In the genomic region with DNA sequence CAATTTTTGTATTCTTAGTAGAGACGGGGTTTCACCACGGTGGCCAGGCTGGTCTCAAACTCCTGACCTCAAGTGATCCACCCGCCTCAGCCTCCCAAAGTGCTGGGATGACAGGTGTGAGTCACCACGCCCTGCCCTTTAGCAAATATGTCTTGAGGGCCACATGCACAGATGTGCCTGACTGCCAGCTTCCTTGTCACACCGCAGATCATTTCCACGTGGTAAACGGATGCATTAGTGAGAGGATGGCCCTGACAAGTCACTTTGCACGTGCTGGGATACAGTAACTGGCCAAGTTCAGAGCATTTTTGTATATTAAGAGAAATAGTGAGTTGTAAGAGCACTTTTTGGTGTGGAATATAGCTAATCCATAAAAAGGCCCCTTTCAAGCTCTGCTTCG, we compare ENCODE assay signal across 30 cellular contexts. TPM values are rescaled to one million over a fixed set of nuclear protein-coding genes. Genes with fewer than 3 reads are reported as not detected.
"Had no signal": no experiment of that assay in that cellular context is flagged by ENCODE, and none has a peak within 500 bp of the region (broad histone marks: within the 10 kb centered on the region; RNA-seq: fewer than 3 reads in every experiment).

No MANE protein-coding gene starts in this region.

- H3K9me3 ChIP-seq: esophagus muscularis mucosa, gastroesophageal sphincter, heart left ventricle, left lung, ovary, psoas muscle, suprapubic skin, transverse colon, vagina had no signal

- H3K4me3 ChIP-seq: dorsolateral prefrontal cortex, esophagus muscularis mucosa, gastroesophageal sphincter, heart left ventricle, hepatocyte, left lung, ovary, psoas muscle, suprapubic skin, transverse colon, vagina had no signal

- H3K27ac ChIP-seq: dorsolateral prefrontal cortex, epithelial cell of prostate, esophagus muscularis mucosa, foreskin keratinocyte, gastroesophageal sphincter, heart left ventricle, hepatocyte, ovary, psoas muscle, suprapubic skin, transverse colon, vagina had no signal

- H3K4me1 ChIP-seq: psoas muscle had no signal

- ATAC-seq: foreskin keratinocyte; gastroesophageal sphincter; heart left ventricle; left cardiac atrium; left lung; naive thymus-derived CD8-positive, alpha-beta T cell; psoas muscle; right cardiac atrium; stimulated activated naive CD8-positive, alpha-beta T cell treated with anti-CD3 and anti-CD28 coated beads, Interleukin-15, amount 100 ng/mL, for 72 hours had no signal

- DNase-seq: dorsolateral prefrontal cortex; effector CD4-positive, alpha-beta T cell; foreskin keratinocyte; heart left ventricle; left cardiac atrium; left lung; mesenchymal stem cell; naive thymus-derived CD8-positive, alpha-beta T cell; nephron progenitor cell; occipital lobe; ovary; psoas muscle; right cardiac atrium; small intestine; stimulated activated CD4-positive, alpha-beta T cell treated with anti-CD3 and anti-CD28 coated beads, Interleukin-15, amount 100 ng/mL, for 24 hours; stimulated activated CD4-positive, alpha-beta T cell treated with anti-CD3 and anti-CD28 coated beads, Interleukin-2, amount 100 ng/mL, for 48 hours; stimulated activated CD8-positive, alpha-beta memory T cell treated with anti-CD3 and anti-CD28 coated beads, Interleukin-4, amount 100 ng/mL, for 48 hours; stimulated activated naive CD4-positive, alpha-beta T cell; stimulated activated naive CD8-positive, alpha-beta T cell treated with anti-CD3 and anti-CD28 coated beads, Interleukin-15, amount 100 ng/mL, for 72 hours; transverse colon had no signal

- H3K36me3 ChIP-seq: esophagus muscularis mucosa, gastroesophageal sphincter, heart left ventricle, left lung, ovary, suprapubic skin, transverse colon, vagina had no signal

- H3K27me3 ChIP-seq: dorsolateral prefrontal cortex, esophagus muscularis mucosa, foreskin keratinocyte, gastroesophageal sphincter, heart left ventricle, hepatocyte, left lung, ovary, suprapubic skin, transverse colon, vagina had no signal

RNA-seq across cellular contexts. Expression of gene FAM180A, which starts 44.3 kb away (rescaled TPM):
- total RNA-seq: hepatocyte; kidney epithelial cell; lung microvascular endothelial cell; mesothelial cell of epicardium; naive thymus-derived CD8-positive, alpha-beta T cell; occipital lobe; renal cortical epithelial cell had no signal
